ENCODE assay signal across 23 cellular contexts in the genomic region with DNA sequence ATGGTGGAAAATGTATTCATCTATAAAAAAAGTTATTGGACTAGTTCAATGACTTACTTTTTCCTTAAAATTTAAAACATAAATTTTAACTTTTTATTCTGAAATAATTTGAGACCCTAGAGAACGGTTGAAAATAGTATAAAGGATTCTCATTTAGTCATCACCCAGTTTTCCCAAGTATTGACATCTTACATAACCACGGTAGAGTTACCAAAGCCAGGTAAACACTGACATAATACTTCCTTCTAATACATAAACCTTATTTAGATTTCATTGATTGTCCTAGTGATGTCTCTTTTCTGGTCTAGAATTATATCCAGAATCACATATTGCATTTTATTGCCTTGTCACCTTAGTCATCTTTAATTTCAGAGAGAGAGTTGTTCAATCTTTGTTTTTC.
DNase-seq lines count a peak whose midpoint lies in the region; ATAC-seq, FAIRE-seq and TF ChIP-seq lines count a peak whose summit lies in the region.
"Had no signal": no experiment of that assay in that cellular context is flagged by ENCODE, and none has a peak within 500 bp of the region (broad histone marks: within the 10 kb centered on the region; RNA-seq: fewer than 3 reads in every experiment).

No MANE protein-coding gene starts in this region.

- intact Hi-C loops in ascending aorta (cut with DNase I), result no loop called here
- intact Hi-C loops in HepG2 (cut with micrococcal nuclease; ENCODE audit: unreplicated experiment), result no loop called here
- intact Hi-C loops in gastrocnemius medialis (cut with DNase I; ENCODE audit: low total_unique reads), result loop anchor here (5.0 kb wide), 1 partner anchor 479 kb away; no protein-coding TSS in a partner anchor

- no peaks in the 10 kb centered on the region for H4K20me1 ChIP-seq in HepG2 (ENCODE audit: insufficient read depth, low read length)
- H4K20me1 ChIP-seq: BLaER1 treated with 17β-estradiol and CSF1 and Interleukin-3, amounts not matched to agents 10 nM and 100 nM had no signal

- no TSS peak for BruUV-seq in HepG2 (replicated peaks; lab: Mats Ljungman, UMichigan)

- H3K36me3 ChIP-seq in SJSA1, result peaks cover 7% of the 10 kb centered on the region
- H3K36me3 ChIP-seq in ascending aorta, result no peaks in the 10 kb centered on the region
- peaks cover 0 to 2% of the 10 kb centered on the region in 2 experiments; a peak in 2 of 5 replicates for H3K36me3 ChIP-seq in HepG2 (replicated peaks in 1 of 2; ENCODE audit: control insufficient read depth in 1 of 2, insufficient read depth in 2 of 2, low read length in 2 of 2)
- no peaks in the 10 kb centered on the region for H3K36me3 ChIP-seq in gastrocnemius medialis
- H3K36me3 ChIP-seq: MG63 had no signal

- ATAC-seq in HepG2 (no peak), gastrocnemius medialis (no peak)
- ATAC-seq in stimulated activated naive CD8-positive, alpha-beta T cell treated with anti-CD3 and anti-CD28 coated beads, Interleukin-15, Interleukin-2, amounts not matched to agents 100 U/mL and 50 U/mL, for 24 hours, result no peak
- ATAC-seq: K562 had no signal

- H3K4me2 ChIP-seq in HepG2 (ENCODE audit: low read depth, low read length), result no peak overlapping the region
- H3K4me2 ChIP-seq: BLaER1 treated with 17β-estradiol and CSF1 and Interleukin-3, amounts not matched to agents 10 nM and 100 nM had no signal

- H3K79me2 ChIP-seq in HepG2 (ENCODE audit: insufficient read depth, low read length), result no peaks in the 10 kb centered on the region

- peaks cover 47% of the 10 kb centered on the region for H3K4me1 ChIP-seq in SJSA1 (replicated peaks)
- peaks cover 0 to 48% of the 10 kb centered on the region in 2 donors for H3K4me1 ChIP-seq in ascending aorta
- H3K4me1 ChIP-seq in HepG2 (ENCODE audit: insufficient read depth, low read length), result peaks cover 48% of the 10 kb centered on the region
- H3K4me1 ChIP-seq in gastrocnemius medialis, result peaks cover 50 to 51% of the 10 kb centered on the region in 2 donors

- 91% methylated on average over 2 of the region's 2 CpGs for WGBS in HepG2 (ENCODE audit: low lambda C conversion rate)

- CTCF ChIA-PET in HepG2 (lab: Yijun Ruan, JAX; ENCODE audit: low intra/inter-chr PET ratio, low total read pairs), result no interaction called here

- H3K9me3 ChIP-seq in SJSA1 (replicated peaks) (no peaks in the 10 kb centered on the region), ascending aorta (no peaks in the 10 kb centered on the region), HepG2 (ENCODE audit: low read length) (no peaks in the 10 kb centered on the region), gastrocnemius medialis (no peaks in the 10 kb centered on the region)
- H3K9me3 ChIP-seq: Caco-2 had no signal

- H3K9ac ChIP-seq in HepG2 (ENCODE audit: insufficient read depth, low read depth, low read length), result no peak overlapping the region
- H3K9ac ChIP-seq: BLaER1 treated with 17β-estradiol and CSF1 and Interleukin-3, amounts not matched to agents 10 nM and 100 nM had no signal

- no peaks in the 10 kb centered on the region for H3K27me3 ChIP-seq in SJSA1 (replicated peaks)
- no peaks in the 10 kb centered on the region for H3K27me3 ChIP-seq in ascending aorta
- no peaks in the 10 kb centered on the region for H3K27me3 ChIP-seq in HepG2 (ENCODE audit: control insufficient read depth in 1 of 2, insufficient read depth in 2 of 2, low read length in 2 of 2)
- H3K27me3 ChIP-seq in gastrocnemius medialis, result no peaks in the 10 kb centered on the region
- H3K27me3 ChIP-seq: BLaER1 treated with 17β-estradiol and CSF1 and Interleukin-3, amounts not matched to agents 10 nM and 100 nM; MG63 had no signal

- TF ChIP-seq CTCF in ascending aorta (IDR thresholded peaks at IDR 0.05) (no peak), HepG2 (CRISPR knock-in tag; IDR thresholded peaks at IDR 0.05) (no peak), gastrocnemius medialis (IDR thresholded peaks at IDR 0.05 in 4 of 5, conservative IDR thresholded peaks at IDR 0.05 in 1 of 5) (no peak)

- TF ChIP-seq EP300 in HepG2 (IDR thresholded peaks at IDR 0.05; ENCODE audit: low read depth in 2 of 2, low read length in 2 of 2), result no peak; a peak in 1 of 4 replicates
- TF ChIP-seq EP300 in HepG2 (CRISPR knock-in tag; IDR thresholded peaks at IDR 0.05; ENCODE audit: borderline replicate concordance), result no peak

- TF ChIP-seq POLR2A in HepG2 (IDR thresholded peaks at IDR 0.05; ENCODE audit: insufficient read depth in 1 of 2, low read depth in 2 of 2, low read length in 2 of 2) (no peak), gastrocnemius medialis (IDR thresholded peaks at IDR 0.05) (no peak)

- H2AFZ ChIP-seq in HepG2 (ENCODE audit: low read length), result no peak overlapping the region

- DNase-seq in SJSA1 (ENCODE audit: low read depth in 1 of 2, low spot score in 2 of 2) (no peak), ascending aorta (ENCODE audit: low spot score in 2 of 2) (no peak), HepG2 (ENCODE audit: low spot score) (no peak), gastrocnemius medialis (no peak), HPDE6-E6E7 (ENCODE audit: extremely low spot score) (no peak)
- no peak for DNase-seq in activated CD4-positive, alpha-beta T cell treated with anti-CD3 and anti-CD28 coated beads, Interleukin-2, amount 50 U/mL, for 48 hours
- no peak for DNase-seq in stimulated activated naive CD8-positive, alpha-beta T cell treated with anti-CD3 and anti-CD28 coated beads, Interleukin-15, Interleukin-2, amounts not matched to agents 100 U/mL and 50 U/mL, for 24 hours
- DNase-seq: ACHN; Caco-2; CD4-positive, alpha-beta memory T cell; DMS 273 treated with DMSO at 0.1 percent for 48 hours; DMS79 treated with DMSO at 0.1 percent for 48 hours; H7; MG63; NCI-H1417; NCI-H1694 treated with DMSO at 0.1 percent for 48 hours; NCI-H2081 treated with DMSO at 0.1 percent for 48 hours; NCI-H2171 treated with DMSO at 0.1 percent for 48 hours; NCI-H526; OCI-M1; SHP77 had no signal

- FAIRE-seq in HepG2 (lab: Jason Lieb, UNC), result no peak
- FAIRE-seq: K562 had no signal

- POLR2A ChIA-PET in HepG2 (lab: Yijun Ruan, JAX), result interaction anchor here (1.3 kb wide), 1 partner anchor 182 kb away, joined by 3 read pairs; no protein-coding TSS in a partner anchor

- H3K27ac ChIP-seq in SJSA1 (peak overlapping the region; percentile 48; the same call in 1 of the 2 replicates), ascending aorta (peak overlapping the region; percentile 29 to 56), HepG2 (ENCODE audit: extremely low read length, insufficient read depth, low read length) (no peak overlapping the region), gastrocnemius medialis (peak overlapping the region; percentile 4 to 56 (median 28))
- H3K27ac ChIP-seq: BLaER1 treated with 17β-estradiol and CSF1 and Interleukin-3, amounts not matched to agents 10 nM and 100 nM had no signal

- no peak for TF ChIP-seq RAD21 in HepG2 (CRISPR knock-in tag; IDR thresholded peaks at IDR 0.05)

- in situ Hi-C loops in HepG2 (cut with HindIII; ENCODE audit: extremely low pct_ligation_motif_present, low pct_unique_long_range_greater_than_20kb) (no loop called here), gastrocnemius medialis (cut with MboI; ENCODE audit: low sequenced_read_pairs in 4 of 4) (loop anchor here in 1 of 4 donors (25.0 kb wide), 1 partner anchor 664 kb away; no protein-coding TSS in a partner anchor)

- H3K4me3 ChIP-seq in SJSA1 (no peak overlapping the region), ascending aorta (no peak overlapping the region), HepG2 (replicated peaks in 1 of 3; ENCODE audit: insufficient read depth in 1 of 3, low read depth in 2 of 3, low read length in 3 of 3) (no peak overlapping the region), gastrocnemius medialis (no peak overlapping the region)
- H3K4me3 ChIP-seq: BLaER1 treated with 17β-estradiol and CSF1 and Interleukin-3, amounts not matched to agents 10 nM and 100 nM; K562; MG63 had no signal

TF ChIP-seq in HepG2, 621 proteins besides CTCF, POLR2A, EP300 and RAD21 (continues in another document):
- TF ChIP-seq ZNF781 (CRISPR knock-in tag; IDR thresholded peaks at IDR 0.05; ENCODE audit: borderline replicate concordance, not compliant biosample characterization), result no peak
- no peak for TF ChIP-seq ZBTB4 (CRISPR knock-in tag; IDR thresholded peaks at IDR 0.05; ENCODE audit: borderline replicate concordance)
- no peak for TF ChIP-seq ZNF235 (CRISPR knock-in tag; IDR thresholded peaks at IDR 0.05; ENCODE audit: borderline replicate concordance)
- TF ChIP-seq HNF4G (IDR thresholded peaks at IDR 0.05; ENCODE audit: borderline replicate concordance, low read depth, low read length), result no peak
- TF ChIP-seq HNF4G (CRISPR knock-in tag; IDR thresholded peaks at IDR 0.05; ENCODE audit: borderline replicate concordance, low read depth), result no peak
- TF ChIP-seq ZNF607 (CRISPR knock-in tag; IDR thresholded peaks at IDR 0.05; ENCODE audit: borderline replicate concordance), result no peak
- no peak for TF ChIP-seq ZNF891 (CRISPR knock-in tag; IDR thresholded peaks at IDR 0.05)
- TF ChIP-seq SMC3 (IDR thresholded peaks at IDR 0.05; ENCODE audit: low read length), result no peak
- peak; percentile 43; the same call in 1 of the 2 replicates for TF ChIP-seq RXRB (CRISPR knock-in tag; IDR thresholded peaks at IDR 0.05; ENCODE audit: borderline replicate concordance)
- no peak for TF ChIP-seq ZNF382 (CRISPR knock-in tag; IDR thresholded peaks at IDR 0.05; ENCODE audit: borderline replicate concordance)
- TF ChIP-seq POGZ (CRISPR knock-in tag; IDR thresholded peaks at IDR 0.05), result 0 out of 2 replicates have a peak, but pooled peaks have one; percentile 21
